ENCODE assay signal across 9 cellular contexts in genomic region chr19:8366961-8367326, GRCh38. TPM values are rescaled to one million over a fixed set of nuclear protein-coding genes. Genes with fewer than 3 reads are reported as not detected.
A peak's percentile ranks its signal among the peaks of the same experiment; 100 is the strongest.
DNase-seq lines count a peak whose midpoint lies in the region; ATAC-seq, FAIRE-seq and TF ChIP-seq lines count a peak whose summit lies in the region.
"Had no signal": no experiment of that assay in that cellular context is flagged by ENCODE, and none has a peak within 500 bp of the region (broad histone marks: within the 10 kb centered on the region; RNA-seq: fewer than 3 reads in every experiment).

No MANE protein-coding gene starts in this region.

- DNase-seq in Right ventricle myocardium inferior (ENCODE audit: missing footprints) = no peak
- DNase-seq in cardiac septum (ENCODE audit: low spot score) = no peak
- no peak for DNase-seq in endothelial cell of umbilical vein (ENCODE audit: low read depth, low spot score)
- no peak for DNase-seq in prostate gland (ENCODE audit: low spot score)
- DNase-seq in NCI-H2107 treated with DMSO at 0.1 percent for 48 hours (lab: John Stamatoyannopoulos, UW; ENCODE audit: unreplicated experiment) = no peak
- DNase-seq in medulla oblongata (ENCODE audit: extremely low spot score) = no peak

- CTCF ChIA-PET in endothelial cell of umbilical vein (lab: Charles Lee) = interaction anchor here (1.3 to 2.1 kb wide), 5 partner anchors 10 to 46 kb away, joined by 3 to 30 read pairs (median 6); partner anchors contain the start of gene MARCHF2

- intact Hi-C loops in Right ventricle myocardium inferior (cut with DNase I) (loop anchor here (1.0 kb wide), 1 partner anchor 22 kb away; no protein-coding TSS in a partner anchor), cardiac septum (cut with DNase I) (no loop called here), endothelial cell of umbilical vein (cut with micrococcal nuclease) (loop anchor here (1.0 kb wide), 3 partner anchors 12 to 28 kb away; partner anchors contain the start of gene RAB11B), prostate gland (cut with DNase I) (no loop called here)

- BruUV-seq in endothelial cell of umbilical vein (replicated peaks; lab: Mats Ljungman, UMichigan) = no TSS peak

- no peak for TF ChIP-seq POLR2A in endothelial cell of umbilical vein (IDR thresholded peaks at IDR 0.05; ENCODE audit: low read depth, low read length)
- TF ChIP-seq POLR2A in prostate gland (IDR thresholded peaks at IDR 0.05) = no peak

- no peak overlapping the region for H3K4me3 ChIP-seq in endothelial cell of umbilical vein (replicated peaks in 1 of 3; ENCODE audit: insufficient read depth in 1 of 3, low read depth in 1 of 3, low read length in 3 of 3)
- peak overlapping the region; percentile 10 to 44 for H3K4me3 ChIP-seq in muscle layer of duodenum (ENCODE audit: low read depth in 1 of 2, low read length in 2 of 2)
- no peak overlapping the region for H3K4me3 ChIP-seq in prostate gland

- TF ChIP-seq CTCF in endothelial cell of umbilical vein (IDR thresholded peaks at IDR 0.05; ENCODE audit: extremely low read depth in 1 of 2, insufficient read depth in 1 of 2, low read depth in 1 of 2, low read length in 2 of 2) (no peak), prostate gland (IDR thresholded peaks at IDR 0.05) (no peak)

- no peak overlapping the region for H3K9ac ChIP-seq in endothelial cell of umbilical vein (replicated peaks; ENCODE audit: extremely low read depth, insufficient read depth, low read length)

- peaks cover 30% of the 10 kb centered on the region for H3K4me1 ChIP-seq in endothelial cell of umbilical vein (ENCODE audit: control insufficient read depth, extremely low read depth, insufficient read depth, low read length)
- peaks cover 9 to 38% of the 10 kb centered on the region in 2 donors for H3K4me1 ChIP-seq in muscle layer of duodenum (ENCODE audit: control insufficient read depth in 1 of 2, insufficient read depth in 2 of 2, low read length in 2 of 2)
- peaks cover 10% of the 10 kb centered on the region for H3K4me1 ChIP-seq in prostate gland (replicated peaks)

- H3K27ac ChIP-seq in endothelial cell of umbilical vein (ENCODE audit: insufficient read depth, low read depth, low read length) = peak overlapping the region; percentile 22
- peak overlapping the region; percentile 79 for H3K27ac ChIP-seq in muscle layer of duodenum (ENCODE audit: low read length)
- H3K27ac ChIP-seq in prostate gland = peak overlapping the region in 1 of 2 donors; percentile 37

- no peaks in the 10 kb centered on the region for H3K27me3 ChIP-seq in endothelial cell of umbilical vein (ENCODE audit: control insufficient read depth in 2 of 2, insufficient read depth in 2 of 2, low read length in 2 of 2)
- H3K27me3 ChIP-seq in muscle layer of duodenum (ENCODE audit: low read depth, low read length) = no peaks in the 10 kb centered on the region
- H3K27me3 ChIP-seq in prostate gland (replicated peaks; ENCODE audit: insufficient read depth) = no peaks in the 10 kb centered on the region

- dilution Hi-C loops in endothelial cell of umbilical vein (cut with MboI; ENCODE audit: extremely low pct_ligation_motif_present, low sequenced_read_pairs) = no loop called here

- POLR2A ChIA-PET in endothelial cell of umbilical vein (lab: Charles Lee) = interaction anchor here (1.6 kb wide), 1 partner anchor 24 kb away, joined by 4 read pairs; no protein-coding TSS in a partner anchor

- H2AFZ ChIP-seq in endothelial cell of umbilical vein (ENCODE audit: low read depth, low read length) = no peak overlapping the region

- H4K20me1 ChIP-seq in endothelial cell of umbilical vein (replicated peaks; ENCODE audit: control insufficient read depth, extremely low read depth, insufficient read depth, low read length) = no peaks in the 10 kb centered on the region

- no peaks in the 10 kb centered on the region for H3K79me2 ChIP-seq in endothelial cell of umbilical vein (ENCODE audit: control insufficient read depth, insufficient read depth, low read length)

- H3K4me2 ChIP-seq in endothelial cell of umbilical vein (ENCODE audit: insufficient read depth, low read length) = no peak overlapping the region

- H3K9me3 ChIP-seq in endothelial cell of umbilical vein (replicated peaks; ENCODE audit: control insufficient read depth, insufficient read depth, low read length) = no peaks in the 10 kb centered on the region
- no peaks in the 10 kb centered on the region for H3K9me3 ChIP-seq in muscle layer of duodenum (ENCODE audit: control insufficient read depth in 1 of 2, low read length in 2 of 2)
- H3K9me3 ChIP-seq in prostate gland = no peaks in the 10 kb centered on the region

- peak; percentile 1 for ATAC-seq in Right ventricle myocardium inferior
- no peak for ATAC-seq in GM21515 (IDR thresholded peaks at IDR 0.05; ENCODE audit: unreplicated experiment)

- H3K36me3 ChIP-seq in endothelial cell of umbilical vein (ENCODE audit: control insufficient read depth in 2 of 2, extremely low read depth in 1 of 2, insufficient read depth in 2 of 2, low read length in 2 of 2) (no peaks in the 10 kb centered on the region), muscle layer of duodenum (ENCODE audit: control insufficient read depth in 1 of 2, insufficient read depth in 2 of 2, low read length in 2 of 2) (peaks cover 0 to 4% of the 10 kb centered on the region in 2 donors), prostate gland (no peaks in the 10 kb centered on the region)

- WGBS in prostate gland = 55% methylated on average over 13 of the region's 13 CpGs

- no peak for FAIRE-seq in endothelial cell of umbilical vein (lab: Jason Lieb, UNC)
- FAIRE-seq: urothelium cell line had no signal

- H3K9me1 ChIP-seq in endothelial cell of umbilical vein (replicated peaks; ENCODE audit: control insufficient read depth, extremely low read depth, insufficient read depth, low read length) = no peaks in the 10 kb centered on the region

TF ChIP-seq in endothelial cell of umbilical vein, 7 proteins besides CTCF, POLR2A, EP300 and RAD21 (continues in another document):
- no peak for TF ChIP-seq MYC (IDR thresholded peaks at IDR 0.05; ENCODE audit: low read depth, low read length)

RNA-seq across cellular contexts. Expression of gene ANGPTL4, which starts 3.0 kb away (rescaled TPM):
- total RNA-seq in Right ventricle myocardium inferior (24.6 TPM), cardiac septum (4.1 TPM), endothelial cell of umbilical vein (3.9 and 4.6 TPM in 2 replicates), prostate gland (10 to 100 TPM; 25.7 to 26.4 TPM)
- polyA plus RNA-seq in endothelial cell of umbilical vein = 14.1 and 18.5 TPM in 2 replicates
- 11.1 and 13.6 TPM in 2 replicates for polyA plus RNA-seq in endothelial cell of umbilical vein (2011; cell fraction: cytosol; rRNA removed)
- 21.6 and 23.6 TPM in 2 replicates for polyA plus RNA-seq in endothelial cell of umbilical vein (2011; cell fraction: nucleus; rRNA removed)
- 18.8 and 26.4 TPM in 2 replicates for polyA plus RNA-seq in endothelial cell of umbilical vein (2012)
- 2.5 and 5.9 TPM in 2 replicates for polyA minus RNA-seq in endothelial cell of umbilical vein
- polyA minus RNA-seq in endothelial cell of umbilical vein (2011; cell fraction: cytosol; rRNA and poly(A)+ RNA removed) = 0.72 TPM
- 4.3 and 11.4 TPM in 2 replicates for polyA minus RNA-seq in endothelial cell of umbilical vein (2011; cell fraction: nucleus; rRNA and poly(A)+ RNA removed)

RNA-seq across cellular contexts. Expression of gene RAB11B, which starts 23.2 kb away (rescaled TPM):
- total RNA-seq in Right ventricle myocardium inferior = 144 TPM
- total RNA-seq in cardiac septum = 132 TPM
- total RNA-seq in endothelial cell of umbilical vein = 92.2 and 99.8 TPM in 2 replicates
- polyA plus RNA-seq in endothelial cell of umbilical vein = 74.1 and 80.0 TPM in 2 replicates
- 54.1 and 72.1 TPM in 2 replicates for polyA plus RNA-seq in endothelial cell of umbilical vein (2011; cell fraction: cytosol; rRNA removed)
- 130 and 131 TPM in 2 replicates for polyA plus RNA-seq in endothelial cell of umbilical vein (2011; cell fraction: nucleus; rRNA removed)
- 82.6 and 111 TPM in 2 replicates for polyA plus RNA-seq in endothelial cell of umbilical vein (2012)
- polyA minus RNA-seq in endothelial cell of umbilical vein = 58.4 and 64.1 TPM in 2 replicates
- 32.6 TPM for polyA minus RNA-seq in endothelial cell of umbilical vein (2011; cell fraction: cytosol; rRNA and poly(A)+ RNA removed)
- 45.5 and 73.0 TPM in 2 replicates for polyA minus RNA-seq in endothelial cell of umbilical vein (2011; cell fraction: nucleus; rRNA and poly(A)+ RNA removed)
- 100 to 1,000 TPM in 1 of 2 donors, 10 to 100 TPM in 1; 60.7 to 103 TPM for total RNA-seq in prostate gland

RNA-seq across cellular contexts. Expression of gene KANK3, which starts 23.9 kb away (rescaled TPM):
- total RNA-seq in Right ventricle myocardium inferior (20.5 TPM), cardiac septum (13.1 TPM), endothelial cell of umbilical vein (26.3 and 30.0 TPM in 2 replicates), prostate gland (10 to 100 TPM; 15.4 to 23.8 TPM)
- 22.1 and 25.0 TPM in 2 replicates for polyA plus RNA-seq in endothelial cell of umbilical vein
- 10.9 and 14.4 TPM in 2 replicates for polyA plus RNA-seq in endothelial cell of umbilical vein (2011; cell fraction: cytosol; rRNA removed)
- polyA plus RNA-seq in endothelial cell of umbilical vein (2011; cell fraction: nucleus; rRNA removed) = 47.3 and 47.4 TPM in 2 replicates
- polyA plus RNA-seq in endothelial cell of umbilical vein (2012) = 6.1 and 11.4 TPM in 2 replicates
- polyA minus RNA-seq in endothelial cell of umbilical vein = 8.3 and 8.7 TPM in 2 replicates
- not detected for polyA minus RNA-seq in endothelial cell of umbilical vein (2011; cell fraction: cytosol; rRNA and poly(A)+ RNA removed)
- 6.3 and 14.1 TPM in 2 replicates for polyA minus RNA-seq in endothelial cell of umbilical vein (2011; cell fraction: nucleus; rRNA and poly(A)+ RNA removed)

RNA-seq across cellular contexts. Expression of gene RPS28, which starts 45.6 kb away (rescaled TPM):
- total RNA-seq in Right ventricle myocardium inferior = 1,212 TPM
- 669 TPM for total RNA-seq in cardiac septum
- 1,555 and 1,664 TPM in 2 replicates for total RNA-seq in endothelial cell of umbilical vein
- polyA plus RNA-seq in endothelial cell of umbilical vein = 865 and 990 TPM in 2 replicates
- 799 and 842 TPM in 2 replicates for polyA plus RNA-seq in endothelial cell of umbilical vein (2011; cell fraction: cytosol; rRNA removed)
- 200 and 336 TPM in 2 replicates for polyA plus RNA-seq in endothelial cell of umbilical vein (2011; cell fraction: nucleus; rRNA removed)
- polyA plus RNA-seq in endothelial cell of umbilical vein (2012) = 2,106 and 2,592 TPM in 2 replicates
- 420 and 491 TPM in 2 replicates for polyA minus RNA-seq in endothelial cell of umbilical vein
- polyA minus RNA-seq in endothelial cell of umbilical vein (2011; cell fraction: cytosol; rRNA and poly(A)+ RNA removed) = 322 TPM
- 48.7 and 96.3 TPM in 2 replicates for polyA minus RNA-seq in endothelial cell of umbilical vein (2011; cell fraction: nucleus; rRNA and poly(A)+ RNA removed)
- total RNA-seq in prostate gland = 100 to 1,000 TPM; 488 to 498 TPM

RNA-seq across cellular contexts. Expression of gene NDUFA7, which starts 45.8 kb away (rescaled TPM):
- total RNA-seq in Right ventricle myocardium inferior = 129 TPM
- 94.0 TPM for total RNA-seq in cardiac septum
- total RNA-seq in endothelial cell of umbilical vein = 60.2 and 62.0 TPM in 2 replicates
- polyA plus RNA-seq in endothelial cell of umbilical vein = 169 and 196 TPM in 2 replicates
- 60.1 and 63.3 TPM in 2 replicates for polyA plus RNA-seq in endothelial cell of umbilical vein (2011; cell fraction: cytosol; rRNA removed)
- polyA plus RNA-seq in endothelial cell of umbilical vein (2011; cell fraction: nucleus; rRNA removed) = 27.0 and 32.6 TPM in 2 replicates
- 74.3 and 105 TPM in 2 replicates for polyA plus RNA-seq in endothelial cell of umbilical vein (2012)
- 54.9 and 60.2 TPM in 2 replicates for polyA minus RNA-seq in endothelial cell of umbilical vein
- 60.9 TPM for polyA minus RNA-seq in endothelial cell of umbilical vein (2011; cell fraction: cytosol; rRNA and poly(A)+ RNA removed)
- polyA minus RNA-seq in endothelial cell of umbilical vein (2011; cell fraction: nucleus; rRNA and poly(A)+ RNA removed) = 17.9 and 21.0 TPM in 2 replicates
- 10 to 100 TPM; 39.6 to 52.6 TPM for total RNA-seq in prostate gland

Comparison
In these comparisons a context has a peak if more than half of its experiments do, and no peak if none do; other contexts are left out.
1. intact Hi-C loops: an anchor here in Right ventricle myocardium inferior (1.0 kb wide) and endothelial cell of umbilical vein (1.0 kb wide); none called in cardiac septum and prostate gland.
2. H3K4me3 ChIP-seq: peak in muscle layer of duodenum (2 of 2); none in endothelial cell of umbilical vein (0 of 3) and prostate gland (0 of 2).